8 cellular contexts compared by ENCODE assay signal in the genomic region with DNA sequence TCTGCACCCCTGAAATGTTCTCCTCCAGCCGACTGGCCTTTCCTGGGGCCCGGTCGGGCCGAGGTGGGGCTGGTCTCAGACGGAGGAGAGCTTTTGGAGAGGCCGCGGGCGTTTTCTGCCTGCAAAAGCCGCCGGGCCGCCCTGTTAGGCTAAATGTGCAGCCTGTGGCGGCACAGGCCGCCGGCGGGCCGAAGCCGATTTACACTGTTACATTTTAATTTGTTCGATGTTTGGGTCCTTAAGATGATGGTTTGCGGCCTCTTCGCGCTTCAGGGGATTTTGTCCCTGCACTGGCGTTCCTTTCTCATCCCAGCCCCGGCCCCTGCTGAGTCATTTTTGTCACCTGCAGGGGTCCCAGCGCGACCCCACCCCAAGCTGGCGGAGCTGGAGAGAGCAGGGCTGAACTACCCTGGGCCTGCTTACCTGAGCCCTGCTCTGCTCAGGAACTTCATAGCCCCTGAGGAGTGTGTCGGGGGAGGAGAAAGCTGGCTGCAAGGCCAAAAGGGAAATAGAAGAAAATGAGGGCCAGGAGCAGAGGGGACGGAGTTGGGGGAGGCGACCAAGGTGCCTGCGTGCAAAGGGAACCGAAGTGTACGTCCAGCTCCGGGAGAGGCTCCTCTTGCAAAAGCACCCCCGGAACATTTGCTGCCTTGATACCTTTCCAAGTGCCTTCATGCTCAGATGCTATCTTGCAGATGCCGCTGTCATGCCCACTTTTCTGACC. TPM values are rescaled to one million over a fixed set of nuclear protein-coding genes. Genes with fewer than 3 reads are reported as not detected.
DNase-seq lines count a peak whose midpoint lies in the region; ATAC-seq and TF ChIP-seq lines count a peak whose summit lies in the region.

No MANE protein-coding gene starts in this region.

- H3K9me3 ChIP-seq in muscle layer of duodenum (ENCODE audit: control insufficient read depth in 1 of 2, low read length in 2 of 2) = no peaks in the 10 kb centered on the region

- H3K4me1 Mint-ChIP-seq in activated T-cell treated with anti-CD3 and anti-CD28 coated beads, Interleukin-2, amount 50 U/mL, for 4 hours (ENCODE audit: low read depth) = peaks cover 30% of the 10 kb centered on the region
- H3K4me1 Mint-ChIP-seq in T-cell (peaks cover 26 to 39% (median 33%) of the 10 kb centered on the region in 3 donors), endothelial cell (ENCODE audit: unreplicated experiment) (peaks cover 19% of the 10 kb centered on the region)

- CTCF ChIA-PET in T-cell (lab: Charles Lee) = interaction anchor here (0.8 to 1.2 kb wide), 2 partner anchors 12 kb away, joined by 3 to 5 read pairs; no protein-coding TSS in a partner anchor

- peaks cover 9 to 27% of the 10 kb centered on the region in 2 donors for H3K4me1 ChIP-seq in muscle layer of duodenum (ENCODE audit: control insufficient read depth in 1 of 2, insufficient read depth in 2 of 2, low read length in 2 of 2)

- H3K4me3 ChIP-seq in muscle layer of duodenum (ENCODE audit: low read depth in 1 of 2, low read length in 2 of 2) = peak overlapping the region; percentile 42 to 64

- H3K36me3 ChIP-seq in muscle layer of duodenum (ENCODE audit: control insufficient read depth in 1 of 2, insufficient read depth in 2 of 2, low read length in 2 of 2) = no peaks in the 10 kb centered on the region

- peaks cover 8% of the 10 kb centered on the region for H3K36me3 Mint-ChIP-seq in activated T-cell treated with anti-CD3 and anti-CD28 coated beads, Interleukin-2, amount 50 U/mL, for 4 hours (ENCODE audit: insufficient read depth)
- H3K36me3 Mint-ChIP-seq in T-cell (peaks cover 3% of the 10 kb centered on the region), endothelial cell (ENCODE audit: low read depth, unreplicated experiment) (no peaks in the 10 kb centered on the region)

- peak overlapping the region; percentile 89 to 94 for H3K27ac Mint-ChIP-seq in T-cell
- H3K27ac Mint-ChIP-seq in endothelial cell (ENCODE audit: unreplicated experiment) = no peak overlapping the region

- DNase-seq in activated T-cell treated with anti-CD3 and anti-CD28 coated beads, Interleukin-2, amount 50 U/mL, for 4 hours = no peak
- no peak for DNase-seq in activated T-cell treated with anti-CD3 and anti-CD28 coated beads, Interleukin-2, amount 50 U/mL, for 48 hours
- DNase-seq in T-cell (peak in 5 of 34 experiments; percentile 2 to 24 (median 4)), endothelial cell (ENCODE audit: low spot score) (peak; percentile 9), superior temporal gyrus (ENCODE audit: extremely low spot score) (no peak), medulla oblongata (ENCODE audit: extremely low spot score) (no peak)

- H3K27me3 Mint-ChIP-seq in activated T-cell treated with anti-CD3 and anti-CD28 coated beads, Interleukin-2, amount 50 U/mL, for 4 hours (ENCODE audit: low read depth) = peaks cover under 1% of the 10 kb centered on the region
- H3K27me3 Mint-ChIP-seq in T-cell = peaks cover 5 to 17% of the 10 kb centered on the region in 2 donors
- H3K27me3 Mint-ChIP-seq in endothelial cell (ENCODE audit: unreplicated experiment) = peaks cover 7% of the 10 kb centered on the region

- peak overlapping the region; percentile 72 for H3K4me3 Mint-ChIP-seq in activated T-cell treated with anti-CD3 and anti-CD28 coated beads, Interleukin-2, amount 50 U/mL, for 4 hours
- H3K4me3 Mint-ChIP-seq in T-cell (peak overlapping the region; percentile 73 to 100 (median 76)), endothelial cell (ENCODE audit: unreplicated experiment) (peak overlapping the region; percentile 83)

- no peak for TF ChIP-seq CTCF in endothelial cell (IDR thresholded peaks at IDR 0.05; ENCODE audit: unreplicated experiment)

- H3K9me3 Mint-ChIP-seq in activated T-cell treated with anti-CD3 and anti-CD28 coated beads, Interleukin-2, amount 50 U/mL, for 4 hours = no peaks in the 10 kb centered on the region
- H3K9me3 Mint-ChIP-seq in T-cell = no peaks in the 10 kb centered on the region
- H3K9me3 Mint-ChIP-seq in endothelial cell (ENCODE audit: unreplicated experiment) = no peaks in the 10 kb centered on the region

- peak; percentile 1 to 2 for ATAC-seq in activated T-cell treated with anti-CD3 and anti-CD28 coated beads, Interleukin-2, amount 50 U/mL, for 4 hours
- peak; percentile 23 for ATAC-seq in HG03460 (IDR thresholded peaks at IDR 0.05; ENCODE audit: unreplicated experiment)
- peak; percentile 1 to 9 (median 6) for ATAC-seq in T-cell (replicated peaks in 1 of 4)

- H3K27me3 ChIP-seq in muscle layer of duodenum (ENCODE audit: low read depth, low read length) = no peaks in the 10 kb centered on the region

- POLR2A ChIA-PET in T-cell (lab: Charles Lee) = no interaction called here

- peak overlapping the region; percentile 67 for H3K27ac ChIP-seq in muscle layer of duodenum (ENCODE audit: low read length)

RNA-seq across cellular contexts. Expression of gene RBBP7, which starts 0.9 kb away (rescaled TPM):
- total RNA-seq in activated T-cell treated with anti-CD3 and anti-CD28 coated beads, Interleukin-2, amount 50 U/mL, for 4 hours = 100 to 1,000 TPM in 2 of 3 donors, 10 to 100 TPM in 1; 94.4 to 119 (median 115) TPM
- total RNA-seq in T-cell (100 to 1,000 TPM in 2 of 5 donors, 10 to 100 TPM in 3; 72.6 to 111 (median 90.3) TPM), endothelial cell (ENCODE audit: unreplicated experiment) (112 TPM)
